8 cellular contexts compared by ENCODE assay signal in genomic region chr19:46718157-46718933, GRCh38. TPM values are rescaled to one million over a fixed set of nuclear protein-coding genes. Genes with fewer than 3 reads are reported as not detected.
DNase-seq lines count a peak whose midpoint lies in the region; ATAC-seq and TF ChIP-seq lines count a peak whose summit lies in the region.

No MANE protein-coding gene starts in this region.

- no peaks in the 10 kb centered on the region for H3K27me3 ChIP-seq in BLaER1
- no peaks in the 10 kb centered on the region for H3K27me3 ChIP-seq in HAP-1 (ENCODE audit: low read depth)
- no peaks in the 10 kb centered on the region for H3K27me3 ChIP-seq in stomach

- H3K27ac Mint-ChIP-seq in activated naive CD4-positive, alpha-beta T cell treated with anti-CD3 and anti-CD28 coated beads, Interleukin-2, amount 50 U/mL, for 72 hours, result peak overlapping the region; percentile 91 to 97
- H3K27ac Mint-ChIP-seq in memory B cell, result peak overlapping the region; percentile 97

- H3K9ac ChIP-seq in BLaER1, result peak overlapping the region; percentile 93

- H3K4me3 ChIP-seq in BLaER1, result peak overlapping the region; percentile 94
- H3K4me3 ChIP-seq in HAP-1, result no peak overlapping the region
- H3K4me3 ChIP-seq in stomach, result peak overlapping the region in 2 of 4 donors; percentile 74 to 76

- H3K27ac ChIP-seq in BLaER1, result peak overlapping the region; percentile 94
- peak overlapping the region; percentile 75 to 93 (median 91) for H3K27ac ChIP-seq in stomach

- WGBS in stomach, 5 donors, result 43 to 63% (median 47%) methylated on average over 7 to 17 of the region's 17 CpGs

- H3K4me2 ChIP-seq in BLaER1, result peak overlapping the region; percentile 99

- no peaks in the 10 kb centered on the region for H3K9me3 ChIP-seq in BLaER1
- H3K9me3 ChIP-seq in HAP-1, result no peaks in the 10 kb centered on the region
- H3K9me3 ChIP-seq in stomach, result no peaks in the 10 kb centered on the region

- no peak for TF ChIP-seq POLR2A in stomach (IDR thresholded peaks at IDR 0.05)

- peaks cover 47% of the 10 kb centered on the region for H3K4me1 Mint-ChIP-seq in memory B cell

- H4K20me1 ChIP-seq in BLaER1, result peaks cover 45% of the 10 kb centered on the region

- peak; percentile 11 to 49 for ATAC-seq in activated naive CD4-positive, alpha-beta T cell treated with anti-CD3 and anti-CD28 coated beads, Interleukin-2, amount 50 U/mL, for 72 hours
- peak; percentile 44 for ATAC-seq in memory B cell (ENCODE audit: low read depth)
- ATAC-seq in GM21515 (IDR thresholded peaks at IDR 0.05; ENCODE audit: unreplicated experiment), result no peak

- H3K36me3 ChIP-seq in BLaER1, result peaks cover 31% of the 10 kb centered on the region
- peaks cover 36% of the 10 kb centered on the region for H3K36me3 ChIP-seq in HAP-1 (replicated peaks)
- peaks cover 33 to 43% (median 41%) of the 10 kb centered on the region in 4 donors for H3K36me3 ChIP-seq in stomach

- H3K9me3 Mint-ChIP-seq in activated naive CD4-positive, alpha-beta T cell treated with anti-CD3 and anti-CD28 coated beads, Interleukin-2, amount 50 U/mL, for 72 hours, result no peaks in the 10 kb centered on the region
- H3K9me3 Mint-ChIP-seq in memory B cell, result no peaks in the 10 kb centered on the region

- H3K4me1 ChIP-seq in BLaER1 (peaks cover 78% of the 10 kb centered on the region), HAP-1 (peaks cover 8% of the 10 kb centered on the region), stomach (peaks cover 19 to 50% (median 42%) of the 10 kb centered on the region in 4 donors)

- in situ Hi-C loops in HAP-1 (cut with MboI; ENCODE audit: low sequenced_read_pairs), result no loop called here

- peak overlapping the region; percentile 98 for H3K4me3 Mint-ChIP-seq in memory B cell

- intact Hi-C loops in stomach (cut with DNase I; ENCODE audit: low total_unique reads), result no loop called here

- TF ChIP-seq EP300 in stomach (IDR thresholded peaks at IDR 0.05), result no peak

- no peak for TF ChIP-seq CTCF in stomach (IDR thresholded peaks at IDR 0.05)

- H3K36me3 Mint-ChIP-seq in activated naive CD4-positive, alpha-beta T cell treated with anti-CD3 and anti-CD28 coated beads, Interleukin-2, amount 50 U/mL, for 72 hours, result peaks cover 18 to 20% of the 10 kb centered on the region in 2 donors
- H3K36me3 Mint-ChIP-seq in memory B cell, result peaks cover 10% of the 10 kb centered on the region

- DNase-seq in HAP-1 (ENCODE audit: low spot score in 2 of 2) (peak; percentile 31 to 59), SIG-M5 treated with dmso at 0.1 percent for 504 hours (lab: John Stamatoyannopoulos, UW; ENCODE audit: unreplicated experiment) (peak; percentile 85), memory B cell (ENCODE audit: low spot score in 2 of 2) (peak; percentile 47 to 59), stomach (peak; percentile 45), NCI-H187 (lab: John Stamatoyannopoulos, UW) (no peak)
- peak; percentile 37 to 81 for DNase-seq in activated naive CD4-positive, alpha-beta T cell treated with anti-CD3 and anti-CD28 coated beads, Interleukin-2, amount 50 U/mL, for 72 hours (ENCODE audit: low spot score in 2 of 2)

- no peaks in the 10 kb centered on the region for H3K27me3 Mint-ChIP-seq in memory B cell

RNA-seq across cellular contexts. Expression of gene PRKD2, which starts 1.4 kb away (rescaled TPM):
- total RNA-seq in activated naive CD4-positive, alpha-beta T cell treated with anti-CD3 and anti-CD28 coated beads, Interleukin-2, amount 50 U/mL, for 72 hours, result 100 to 1,000 TPM in 1 of 2 donors, 10 to 100 TPM in 1; 76.8 to 129 TPM
- 10 to 100 TPM in 4 of 5 donors, 1 to 10 TPM in 1; 7.0 to 40.8 (median 18.5) TPM for total RNA-seq in stomach
- polyA plus RNA-seq in stomach, result 10 to 100 TPM; 26.5 to 50.6 (median 39.7) TPM

RNA-seq across cellular contexts. Expression of gene FKRP, which starts 27.5 kb away (rescaled TPM):
- total RNA-seq in activated naive CD4-positive, alpha-beta T cell treated with anti-CD3 and anti-CD28 coated beads, Interleukin-2, amount 50 U/mL, for 72 hours, result 1 to 10 TPM; 2.8 to 9.7 TPM
- 10 to 100 TPM in 4 of 5 donors, 1 to 10 TPM in 1; 8.8 to 76.3 (median 15.2) TPM for total RNA-seq in stomach
- polyA plus RNA-seq in stomach, result 1 to 10 TPM; 6.0 to 7.5 (median 6.5) TPM

RNA-seq across cellular contexts. Expression of gene STRN4, which starts 27.9 kb away (rescaled TPM):
- total RNA-seq in activated naive CD4-positive, alpha-beta T cell treated with anti-CD3 and anti-CD28 coated beads, Interleukin-2, amount 50 U/mL, for 72 hours, result 100 to 1,000 TPM in 1 of 2 donors, 10 to 100 TPM in 1; 67.3 to 117 TPM
- total RNA-seq in stomach, result 100 to 1,000 TPM in 2 of 5 donors, 10 to 100 TPM in 3; 48.1 to 373 (median 95.6) TPM
- 10 to 100 TPM; 37.1 to 43.1 (median 39.0) TPM for polyA plus RNA-seq in stomach

RNA-seq across cellular contexts. Expression of gene DACT3, which starts 57.4 kb away (rescaled TPM):
- total RNA-seq in activated naive CD4-positive, alpha-beta T cell treated with anti-CD3 and anti-CD28 coated beads, Interleukin-2, amount 50 U/mL, for 72 hours, result 10 to 100 TPM in 1 of 2 donors, 1 to 10 TPM in 1; 1.9 to 25.9 TPM
- 10 to 100 TPM in 4 of 5 donors, 1 to 10 TPM in 1; 9.7 to 29.9 (median 11.1) TPM for total RNA-seq in stomach
- polyA plus RNA-seq in stomach, result 10 to 100 TPM in 1 of 3 donors, 1 to 10 TPM in 2; 6.1 to 10.5 (median 6.4) TPM

Comparison
In these comparisons a context has a peak if more than half of its experiments do, and no peak if none do; other contexts are left out.
1. DNase-seq: peak in HAP-1 (2 of 2), SIG-M5 treated with dmso at 0.1 percent for 504 hours (single experiment), activated naive CD4-positive, alpha-beta T cell treated with anti-CD3 and anti-CD28 coated beads, Interleukin-2, amount 50 U/mL, for 72 hours (2 of 2), memory B cell (2 of 2) and stomach (single experiment); none in NCI-H187 (0 of 2).